ENCODE assay signal across 2 cellular contexts in the genomic region with DNA sequence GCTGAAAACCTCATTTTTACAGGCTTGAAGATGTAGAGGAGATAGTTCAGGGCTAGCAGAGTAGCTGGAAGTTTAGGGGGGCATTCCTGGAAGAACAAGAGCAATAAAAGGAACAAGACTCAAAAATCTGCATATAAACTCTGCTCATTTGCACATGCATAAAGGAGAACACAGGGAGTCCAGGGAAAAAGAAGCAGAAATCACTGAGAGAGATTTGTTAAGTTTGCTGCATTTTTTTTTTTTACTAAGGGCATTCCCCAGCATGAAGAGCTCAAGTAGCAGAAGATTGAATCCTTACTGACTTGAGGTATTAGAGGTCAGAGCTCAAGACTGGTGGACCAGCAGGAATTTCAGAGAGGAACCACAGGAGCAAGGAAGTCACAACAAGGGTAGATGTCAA.
TF ChIP-seq lines count a peak whose summit lies in the region.

No MANE protein-coding gene starts in this region.

TF ChIP-seq in GM23338, 12 proteins besides CTCF, POLR2A, EP300 and RAD21:
- TF ChIP-seq, protein P1, sequence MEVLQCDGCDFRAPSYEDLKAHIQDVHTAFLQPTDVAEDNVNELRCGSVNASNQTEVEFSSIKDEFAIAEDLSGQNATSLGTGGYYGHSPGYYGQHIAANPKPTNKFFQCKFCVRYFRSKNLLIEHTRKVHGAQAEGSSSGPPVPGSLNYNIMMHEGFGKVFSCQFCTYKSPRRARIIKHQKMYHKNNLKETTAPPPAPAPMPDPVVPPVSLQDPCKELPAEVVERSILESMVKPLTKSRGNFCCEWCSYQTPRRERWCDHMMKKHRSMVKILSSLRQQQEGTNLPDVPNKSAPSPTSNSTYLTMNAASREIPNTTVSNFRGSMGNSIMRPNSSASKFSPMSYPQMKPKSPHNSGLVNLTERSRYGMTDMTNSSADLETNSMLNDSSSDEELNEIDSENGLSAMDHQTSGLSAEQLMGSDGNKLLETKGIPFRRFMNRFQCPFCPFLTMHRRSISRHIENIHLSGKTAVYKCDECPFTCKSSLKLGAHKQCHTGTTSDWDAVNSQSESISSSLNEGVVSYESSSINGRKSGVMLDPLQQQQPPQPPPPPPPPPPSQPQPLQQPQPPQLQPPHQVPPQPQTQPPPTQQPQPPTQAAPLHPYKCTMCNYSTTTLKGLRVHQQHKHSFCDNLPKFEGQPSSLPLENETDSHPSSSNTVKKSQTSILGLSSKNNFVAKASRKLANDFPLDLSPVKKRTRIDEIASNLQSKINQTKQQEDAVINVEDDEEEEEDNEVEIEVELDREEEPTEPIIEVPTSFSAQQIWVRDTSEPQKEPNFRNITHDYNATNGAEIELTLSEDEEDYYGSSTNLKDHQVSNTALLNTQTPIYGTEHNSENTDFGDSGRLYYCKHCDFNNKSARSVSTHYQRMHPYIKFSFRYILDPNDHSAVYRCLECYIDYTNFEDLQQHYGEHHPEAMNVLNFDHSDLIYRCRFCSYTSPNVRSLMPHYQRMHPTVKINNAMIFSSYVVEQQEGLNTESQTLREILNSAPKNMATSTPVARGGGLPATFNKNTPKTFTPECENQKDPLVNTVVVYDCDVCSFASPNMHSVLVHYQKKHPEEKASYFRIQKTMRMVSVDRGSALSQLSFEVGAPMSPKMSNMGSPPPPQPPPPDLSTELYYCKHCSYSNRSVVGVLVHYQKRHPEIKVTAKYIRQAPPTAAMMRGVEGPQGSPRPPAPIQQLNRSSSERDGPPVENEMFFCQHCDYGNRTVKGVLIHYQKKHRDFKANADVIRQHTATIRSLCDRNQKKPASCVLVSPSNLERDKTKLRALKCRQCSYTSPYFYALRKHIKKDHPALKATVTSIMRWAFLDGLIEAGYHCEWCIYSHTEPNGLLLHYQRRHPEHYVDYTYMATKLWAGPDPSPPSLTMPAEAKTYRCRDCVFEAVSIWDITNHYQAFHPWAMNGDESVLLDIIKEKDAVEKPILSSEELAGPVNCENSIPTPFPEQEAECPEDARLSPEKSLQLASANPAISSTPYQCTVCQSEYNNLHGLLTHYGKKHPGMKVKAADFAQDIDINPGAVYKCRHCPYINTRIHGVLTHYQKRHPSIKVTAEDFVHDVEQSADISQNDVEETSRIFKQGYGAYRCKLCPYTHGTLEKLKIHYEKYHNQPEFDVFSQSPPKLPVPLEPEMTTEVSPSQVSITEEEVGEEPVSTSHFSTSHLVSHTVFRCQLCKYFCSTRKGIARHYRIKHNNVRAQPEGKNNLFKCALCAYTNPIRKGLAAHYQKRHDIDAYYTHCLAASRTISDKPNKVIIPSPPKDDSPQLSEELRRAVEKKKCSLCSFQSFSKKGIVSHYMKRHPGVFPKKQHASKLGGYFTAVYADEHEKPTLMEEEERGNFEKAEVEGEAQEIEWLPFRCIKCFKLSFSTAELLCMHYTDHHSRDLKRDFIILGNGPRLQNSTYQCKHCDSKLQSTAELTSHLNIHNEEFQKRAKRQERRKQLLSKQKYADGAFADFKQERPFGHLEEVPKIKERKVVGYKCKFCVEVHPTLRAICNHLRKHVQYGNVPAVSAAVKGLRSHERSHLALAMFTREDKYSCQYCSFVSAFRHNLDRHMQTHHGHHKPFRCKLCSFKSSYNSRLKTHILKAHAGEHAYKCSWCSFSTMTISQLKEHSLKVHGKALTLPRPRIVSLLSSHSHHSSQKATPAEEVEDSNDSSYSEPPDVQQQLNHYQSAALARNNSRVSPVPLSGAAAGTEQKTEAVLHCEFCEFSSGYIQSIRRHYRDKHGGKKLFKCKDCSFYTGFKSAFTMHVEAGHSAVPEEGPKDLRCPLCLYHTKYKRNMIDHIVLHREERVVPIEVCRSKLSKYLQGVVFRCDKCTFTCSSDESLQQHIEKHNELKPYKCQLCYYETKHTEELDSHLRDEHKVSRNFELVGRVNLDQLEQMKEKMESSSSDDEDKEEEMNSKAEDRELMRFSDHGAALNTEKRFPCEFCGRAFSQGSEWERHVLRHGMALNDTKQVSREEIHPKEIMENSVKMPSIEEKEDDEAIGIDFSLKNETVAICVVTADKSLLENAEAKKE (CRISPR knock-in tag; IDR thresholded peaks at IDR 0.05), result peak; percentile 87
- TF ChIP-seq POLR2AphosphoS5 (IDR thresholded peaks at IDR 0.05; ENCODE audit: low read depth) (no peak), NANOG (IDR thresholded peaks at IDR 0.05; ENCODE audit: borderline replicate concordance) (no peak)
TF ChIP-seq in GM23338: peak in this region for 1.

TF ChIP-seq in H1, 55 proteins besides CTCF, POLR2A, EP300 and RAD21:
- TF ChIP-seq BRCA1 (IDR thresholded peaks at IDR 0.05; ENCODE audit: low read depth, low read length) (no peak), TEAD4 (IDR thresholded peaks at IDR 0.05; ENCODE audit: low read depth, low read length) (0 out of 2 replicates have a peak, but pooled peaks have one; percentile 4), POU5F1 (IDR thresholded peaks at IDR 0.05; ENCODE audit: low read depth, low read length) (0 out of 2 replicates have a peak, but pooled peaks have one; percentile 45)
- TF ChIP-seq, protein P2, sequence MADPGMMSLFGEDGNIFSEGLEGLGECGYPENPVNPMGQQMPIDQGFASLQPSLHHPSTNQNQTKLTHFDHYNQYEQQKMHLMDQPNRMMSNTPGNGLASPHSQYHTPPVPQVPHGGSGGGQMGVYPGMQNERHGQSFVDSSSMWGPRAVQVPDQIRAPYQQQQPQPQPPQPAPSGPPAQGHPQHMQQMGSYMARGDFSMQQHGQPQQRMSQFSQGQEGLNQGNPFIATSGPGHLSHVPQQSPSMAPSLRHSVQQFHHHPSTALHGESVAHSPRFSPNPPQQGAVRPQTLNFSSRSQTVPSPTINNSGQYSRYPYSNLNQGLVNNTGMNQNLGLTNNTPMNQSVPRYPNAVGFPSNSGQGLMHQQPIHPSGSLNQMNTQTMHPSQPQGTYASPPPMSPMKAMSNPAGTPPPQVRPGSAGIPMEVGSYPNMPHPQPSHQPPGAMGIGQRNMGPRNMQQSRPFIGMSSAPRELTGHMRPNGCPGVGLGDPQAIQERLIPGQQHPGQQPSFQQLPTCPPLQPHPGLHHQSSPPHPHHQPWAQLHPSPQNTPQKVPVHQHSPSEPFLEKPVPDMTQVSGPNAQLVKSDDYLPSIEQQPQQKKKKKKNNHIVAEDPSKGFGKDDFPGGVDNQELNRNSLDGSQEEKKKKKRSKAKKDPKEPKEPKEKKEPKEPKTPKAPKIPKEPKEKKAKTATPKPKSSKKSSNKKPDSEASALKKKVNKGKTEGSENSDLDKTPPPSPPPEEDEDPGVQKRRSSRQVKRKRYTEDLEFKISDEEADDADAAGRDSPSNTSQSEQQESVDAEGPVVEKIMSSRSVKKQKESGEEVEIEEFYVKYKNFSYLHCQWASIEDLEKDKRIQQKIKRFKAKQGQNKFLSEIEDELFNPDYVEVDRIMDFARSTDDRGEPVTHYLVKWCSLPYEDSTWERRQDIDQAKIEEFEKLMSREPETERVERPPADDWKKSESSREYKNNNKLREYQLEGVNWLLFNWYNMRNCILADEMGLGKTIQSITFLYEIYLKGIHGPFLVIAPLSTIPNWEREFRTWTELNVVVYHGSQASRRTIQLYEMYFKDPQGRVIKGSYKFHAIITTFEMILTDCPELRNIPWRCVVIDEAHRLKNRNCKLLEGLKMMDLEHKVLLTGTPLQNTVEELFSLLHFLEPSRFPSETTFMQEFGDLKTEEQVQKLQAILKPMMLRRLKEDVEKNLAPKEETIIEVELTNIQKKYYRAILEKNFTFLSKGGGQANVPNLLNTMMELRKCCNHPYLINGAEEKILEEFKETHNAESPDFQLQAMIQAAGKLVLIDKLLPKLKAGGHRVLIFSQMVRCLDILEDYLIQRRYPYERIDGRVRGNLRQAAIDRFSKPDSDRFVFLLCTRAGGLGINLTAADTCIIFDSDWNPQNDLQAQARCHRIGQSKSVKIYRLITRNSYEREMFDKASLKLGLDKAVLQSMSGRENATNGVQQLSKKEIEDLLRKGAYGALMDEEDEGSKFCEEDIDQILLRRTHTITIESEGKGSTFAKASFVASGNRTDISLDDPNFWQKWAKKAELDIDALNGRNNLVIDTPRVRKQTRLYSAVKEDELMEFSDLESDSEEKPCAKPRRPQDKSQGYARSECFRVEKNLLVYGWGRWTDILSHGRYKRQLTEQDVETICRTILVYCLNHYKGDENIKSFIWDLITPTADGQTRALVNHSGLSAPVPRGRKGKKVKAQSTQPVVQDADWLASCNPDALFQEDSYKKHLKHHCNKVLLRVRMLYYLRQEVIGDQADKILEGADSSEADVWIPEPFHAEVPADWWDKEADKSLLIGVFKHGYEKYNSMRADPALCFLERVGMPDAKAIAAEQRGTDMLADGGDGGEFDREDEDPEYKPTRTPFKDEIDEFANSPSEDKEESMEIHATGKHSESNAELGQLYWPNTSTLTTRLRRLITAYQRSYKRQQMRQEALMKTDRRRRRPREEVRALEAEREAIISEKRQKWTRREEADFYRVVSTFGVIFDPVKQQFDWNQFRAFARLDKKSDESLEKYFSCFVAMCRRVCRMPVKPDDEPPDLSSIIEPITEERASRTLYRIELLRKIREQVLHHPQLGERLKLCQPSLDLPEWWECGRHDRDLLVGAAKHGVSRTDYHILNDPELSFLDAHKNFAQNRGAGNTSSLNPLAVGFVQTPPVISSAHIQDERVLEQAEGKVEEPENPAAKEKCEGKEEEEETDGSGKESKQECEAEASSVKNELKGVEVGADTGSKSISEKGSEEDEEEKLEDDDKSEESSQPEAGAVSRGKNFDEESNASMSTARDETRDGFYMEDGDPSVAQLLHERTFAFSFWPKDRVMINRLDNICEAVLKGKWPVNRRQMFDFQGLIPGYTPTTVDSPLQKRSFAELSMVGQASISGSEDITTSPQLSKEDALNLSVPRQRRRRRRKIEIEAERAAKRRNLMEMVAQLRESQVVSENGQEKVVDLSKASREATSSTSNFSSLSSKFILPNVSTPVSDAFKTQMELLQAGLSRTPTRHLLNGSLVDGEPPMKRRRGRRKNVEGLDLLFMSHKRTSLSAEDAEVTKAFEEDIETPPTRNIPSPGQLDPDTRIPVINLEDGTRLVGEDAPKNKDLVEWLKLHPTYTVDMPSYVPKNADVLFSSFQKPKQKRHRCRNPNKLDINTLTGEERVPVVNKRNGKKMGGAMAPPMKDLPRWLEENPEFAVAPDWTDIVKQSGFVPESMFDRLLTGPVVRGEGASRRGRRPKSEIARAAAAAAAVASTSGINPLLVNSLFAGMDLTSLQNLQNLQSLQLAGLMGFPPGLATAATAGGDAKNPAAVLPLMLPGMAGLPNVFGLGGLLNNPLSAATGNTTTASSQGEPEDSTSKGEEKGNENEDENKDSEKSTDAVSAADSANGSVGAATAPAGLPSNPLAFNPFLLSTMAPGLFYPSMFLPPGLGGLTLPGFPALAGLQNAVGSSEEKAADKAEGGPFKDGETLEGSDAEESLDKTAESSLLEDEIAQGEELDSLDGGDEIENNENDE (IDR thresholded peaks at IDR 0.05; ENCODE audit: insufficient replicate concordance, low read length), result peak; percentile 92
